Comparison of ENCODE assay signal across 25 cellular contexts in genomic region chr13:74755065-74755464, GRCh38.
"Had no signal": no experiment of that assay in that cellular context is flagged by ENCODE, and none has a peak within 500 bp of the region (broad histone marks: within the 10 kb centered on the region; RNA-seq: fewer than 3 reads in every experiment).

No MANE protein-coding gene starts in this region.

- H2AFZ ChIP-seq: hepatocyte had no signal

- H3K27me3 ChIP-seq: hepatocyte, ovary, right atrium auricular region, tibial nerve, uterus had no signal

- ATAC-seq: natural killer cell; sciatic nerve; stimulated activated naive CD8-positive, alpha-beta T cell treated with anti-CD3 and anti-CD28 coated beads, Interleukin-15, amount 100 ng/mL, for 72 hours had no signal

- H3K36me3 ChIP-seq: left ventricle myocardium inferior, ovary, right atrium auricular region, tibial nerve, uterus had no signal

- H3K27ac ChIP-seq: hepatocyte, left ventricle myocardium inferior, ovary, right atrium auricular region, skin epidermis, tibial nerve, uterus had no signal

- H3K36me3 Mint-ChIP-seq: mesothelial cell of epicardium; naive B cell; natural killer cell; stimulated activated memory B cell treated with anti-CD40 and anti-IgM and Interleukin-4, amounts not matched to agents 10 μg/mL and 1 μg/mL and 100 μg/mL, for 72 hours; type B pancreatic cell had no signal

- H3K4me3 ChIP-seq: hepatocyte, left ventricle myocardium inferior, lung, ovary, right atrium auricular region, skin epidermis, tibial nerve, uterus had no signal

- H3K79me2 ChIP-seq: hepatocyte had no signal

- H3K4me1 Mint-ChIP-seq: mesothelial cell of epicardium; naive B cell; natural killer cell; nephron progenitor cell; stimulated activated memory B cell treated with anti-CD40 and anti-IgM and Interleukin-4, amounts not matched to agents 10 μg/mL and 1 μg/mL and 100 μg/mL, for 72 hours; stimulated activated naive CD8-positive, alpha-beta T cell treated with anti-CD3 and anti-CD28 coated beads, Interleukin-15, amount 100 ng/mL, for 72 hours had no signal

- H3K9me3 Mint-ChIP-seq: nephron progenitor cell; stimulated activated memory B cell treated with anti-CD40 and anti-IgM and Interleukin-4, amounts not matched to agents 10 μg/mL and 1 μg/mL and 100 μg/mL, for 72 hours; stimulated activated naive CD8-positive, alpha-beta T cell treated with anti-CD3 and anti-CD28 coated beads, Interleukin-15, amount 100 ng/mL, for 72 hours had no signal

- DNase-seq: islet precursor cell; left ventricle myocardium inferior; mesendoderm; naive B cell; natural killer cell; nephron progenitor cell; ovary; stimulated activated CD4-positive, alpha-beta T cell treated with anti-CD3 and anti-CD28 coated beads, Interleukin-12 subunit alpha, Interleukin-12 subunit beta, amount 100 ng/mL, for 4 hours; stimulated activated CD4-positive, alpha-beta T cell treated with anti-CD3 and anti-CD28 coated beads, Interleukin-15, amount 100 ng/mL, for 24 hours; stimulated activated CD4-positive, alpha-beta T cell treated with anti-CD3 and anti-CD28 coated beads, Interleukin-2, amount 100 ng/mL, for 24 hours; stimulated activated CD4-positive, alpha-beta T cell treated with anti-CD3 and anti-CD28 coated beads, Interleukin-4, amount 100 ng/mL, for 24 hours; stimulated activated naive CD4-positive, alpha-beta T cell treated with Interleukin-2 at 50 U/mL for 16 hours; stimulated activated naive CD8-positive, alpha-beta T cell treated with anti-CD3 and anti-CD28 coated beads, Interleukin-15, amount 100 ng/mL, for 72 hours; substantia nigra; uterus had no signal

- H3K4me2 ChIP-seq: hepatocyte had no signal

- H3K4me3 Mint-ChIP-seq: mesothelial cell of epicardium; naive B cell; natural killer cell; nephron progenitor cell; stimulated activated memory B cell treated with anti-CD40 and anti-IgM and Interleukin-4, amounts not matched to agents 10 μg/mL and 1 μg/mL and 100 μg/mL, for 72 hours; stimulated activated naive CD8-positive, alpha-beta T cell treated with anti-CD3 and anti-CD28 coated beads, Interleukin-15, amount 100 ng/mL, for 72 hours; type B pancreatic cell had no signal

- H3K27me3 Mint-ChIP-seq: naive B cell; progenitor cell of endocrine pancreas; stimulated activated memory B cell treated with anti-CD40 and anti-IgM and Interleukin-4, amounts not matched to agents 10 μg/mL and 1 μg/mL and 100 μg/mL, for 72 hours; stimulated activated naive CD8-positive, alpha-beta T cell treated with anti-CD3 and anti-CD28 coated beads, Interleukin-15, amount 100 ng/mL, for 72 hours; type B pancreatic cell had no signal

- H3K27ac Mint-ChIP-seq: mesothelial cell of epicardium; naive B cell; natural killer cell; nephron progenitor cell; progenitor cell of endocrine pancreas; stimulated activated memory B cell treated with anti-CD40 and anti-IgM and Interleukin-4, amounts not matched to agents 10 μg/mL and 1 μg/mL and 100 μg/mL, for 72 hours; type B pancreatic cell had no signal

- H3K4me1 ChIP-seq: left ventricle myocardium inferior, right atrium auricular region, tibial nerve, uterus had no signal

- H3K9me3 ChIP-seq: left ventricle myocardium inferior, ovary, right atrium auricular region, tibial nerve, uterus had no signal
